ENCODE assay signal across 24 cellular contexts in the genomic region with DNA sequence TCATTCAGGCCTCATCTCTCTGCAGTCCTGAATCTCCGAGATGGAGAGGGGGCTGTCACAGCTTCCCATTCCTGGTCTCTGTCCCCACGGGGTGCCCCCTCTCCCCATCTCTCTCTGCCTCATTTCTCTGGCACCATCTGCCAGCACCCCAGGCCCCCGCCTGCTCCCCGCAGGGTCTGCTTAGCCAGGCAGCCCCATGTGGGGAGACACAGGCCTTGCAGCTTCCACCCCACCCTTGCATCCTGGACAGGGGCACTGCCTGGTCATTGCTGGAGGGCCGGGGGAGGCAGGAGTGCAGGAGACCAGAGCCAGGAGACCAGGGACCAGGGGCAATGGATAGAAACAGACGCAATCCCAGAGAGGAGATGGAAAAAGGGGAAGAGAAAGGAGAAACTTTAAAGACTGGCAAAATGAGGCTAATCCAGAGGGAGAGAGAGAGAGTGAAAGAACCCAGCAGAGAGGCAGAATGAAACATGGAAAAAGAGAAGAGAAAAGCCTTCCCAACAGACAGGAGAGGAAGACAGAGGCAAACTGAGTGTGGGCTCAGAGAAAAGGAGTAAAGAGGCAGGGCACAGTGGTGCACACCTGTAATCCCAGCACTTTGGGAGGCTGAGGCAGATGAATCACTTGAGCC. TPM values are rescaled to one million over a fixed set of nuclear protein-coding genes. Genes with fewer than 3 reads are reported as not detected.
A peak's percentile ranks its signal among the peaks of the same experiment; 100 is the strongest.
DNase-seq lines count a peak whose midpoint lies in the region; ATAC-seq, FAIRE-seq and TF ChIP-seq lines count a peak whose summit lies in the region.
"Had no signal": no experiment of that assay in that cellular context is flagged by ENCODE, and none has a peak within 500 bp of the region (broad histone marks: within the 10 kb centered on the region; RNA-seq: fewer than 3 reads in every experiment).

No MANE protein-coding gene starts in this region.

- no peak overlapping the region for H3K23ac ChIP-seq in H1 (ENCODE audit: insufficient read length)

- POLR2A ChIA-PET in Panc1 (lab: Charles Lee), result no interaction called here
- POLR2A ChIA-PET in H1 (lab: Charles Lee; ENCODE audit: partially characterized antibody), result interaction anchor here (1.1 kb wide), 2 partner anchors 10 to 20 kb away, joined by 3 to 4 read pairs; partner anchors contain the start of gene EML2

- no peaks in the 10 kb centered on the region for H3K4me1 ChIP-seq in Panc1 (ENCODE audit: control insufficient read depth, insufficient read depth, low read length)
- peaks cover 0 to 4% (median 2%) of the 10 kb centered on the region in 4 experiments; a peak in 2 of 7 replicates for H3K4me1 ChIP-seq in H1 (replicated peaks in 1 of 4; ENCODE audit: control insufficient read depth in 3 of 4, insufficient read depth in 4 of 4, low read length in 3 of 4)

- DNase-seq in NCI-H82 (lab: John Stamatoyannopoulos, UW), result peak; percentile 25
- no peak for DNase-seq in NCI-H82 treated with DMSO at 0.1 percent for 48 hours (lab: John Stamatoyannopoulos, UW; ENCODE audit: unreplicated experiment)
- DNase-seq in Panc1 (ENCODE audit: low read depth, low spot score), result no peak
- no peak for DNase-seq in H1 (ENCODE audit: low read depth in 1 of 2, low spot score in 2 of 2)
- DNase-seq in progenitor cell of endocrine pancreas (ENCODE audit: low spot score, unreplicated experiment), result no peak
- no peak for DNase-seq in NCI-H2227 (lab: John Stamatoyannopoulos, UW; ENCODE audit: unreplicated experiment)
- no peak for DNase-seq in stimulated activated naive B cell treated with anti-CD40 and anti-IgM and Interleukin-4, amounts not matched to agents 10 μg/mL and 1 μg/mL and 100 μg/mL, for 72 hours
- DNase-seq: CD8-positive, alpha-beta T cell; DMS79 treated with DMSO at 0.1 percent for 48 hours; GM23248; NCI-H1048; NCI-H1694; NCI-H2107; NCI-H345; NCI-H526 treated with DMSO at 0.1 percent for 48 hours; OCI-M1; RPMI8226 had no signal

- ATAC-seq in Panc1, result 0 out of 2 replicates have a peak, but pooled peaks have one; percentile 45
- no peak for ATAC-seq in HG03175 (IDR thresholded peaks at IDR 0.05; ENCODE audit: unreplicated experiment)
- no peak for ATAC-seq in stimulated activated naive B cell treated with anti-CD40 and anti-IgM and Interleukin-4, amounts not matched to agents 10 μg/mL and 1 μg/mL and 100 μg/mL, for 72 hours (replicated peaks)
- ATAC-seq: CD8-positive, alpha-beta T cell had no signal

- no peak overlapping the region for H3K4me2 ChIP-seq in H1 (ENCODE audit: insufficient read depth in 1 of 2, low read depth in 2 of 2, low read length in 2 of 2)
- H3K4me2 ChIP-seq: BLaER1 had no signal

- H3K23me2 ChIP-seq in H1 (ENCODE audit: low read depth, low read length), result no peaks in the 10 kb centered on the region

- H3K27ac Mint-ChIP-seq in progenitor cell of endocrine pancreas, result peak overlapping the region; percentile 62
- H3K27ac Mint-ChIP-seq in stimulated activated naive B cell treated with anti-CD40 and anti-IgM and Interleukin-4, amounts not matched to agents 10 μg/mL and 1 μg/mL and 100 μg/mL, for 72 hours, result no peak overlapping the region
- H3K27ac Mint-ChIP-seq: CD8-positive, alpha-beta T cell had no signal

- no peaks in the 10 kb centered on the region for H3K27me3 Mint-ChIP-seq in progenitor cell of endocrine pancreas
- H3K27me3 Mint-ChIP-seq in stimulated activated naive B cell treated with anti-CD40 and anti-IgM and Interleukin-4, amounts not matched to agents 10 μg/mL and 1 μg/mL and 100 μg/mL, for 72 hours, result peaks cover 27 to 34% of the 10 kb centered on the region in 2 donors

- TF ChIP-seq CTCF in Panc1 (IDR thresholded peaks at IDR 0.05) (no peak), H1 (IDR thresholded peaks at IDR 0.05; ENCODE audit: control extremely low read depth in 1 of 3, insufficient read depth in 1 of 3, low read depth in 1 of 3, low read length in 3 of 3) (no peak), progenitor cell of endocrine pancreas (IDR thresholded peaks at IDR 0.05; ENCODE audit: unreplicated experiment) (no peak)

- H4K5ac ChIP-seq in H1 (ENCODE audit: insufficient read length, low read depth, low read length), result no peak overlapping the region

- no peak for FAIRE-seq in H1 (lab: Jason Lieb, UNC)
- FAIRE-seq: G401.6, GM12891, GM18507 had no signal

- H3K27ac ChIP-seq in Panc1 (ENCODE audit: low read length) (no peak overlapping the region), H1 (ENCODE audit: low read depth, low read length) (no peak overlapping the region)
- H3K27ac ChIP-seq: 22Rv1, BLaER1, GM23248 had no signal

- no peaks in the 10 kb centered on the region for H3K79me2 ChIP-seq in H1 (ENCODE audit: control insufficient read depth in 1 of 2, insufficient read depth in 2 of 2, low read length in 2 of 2)

- intact Hi-C loops in Panc1 (cut with micrococcal nuclease; ENCODE audit: unreplicated experiment), result no loop called here

- CTCF ChIA-PET in Panc1 (lab: Charles Lee) (no interaction called here), H1 (lab: Charles Lee; ENCODE audit: partially characterized antibody) (interaction anchor here (0.6 to 1.0 kb wide), 2 partner anchors 23 to 242 kb away, joined by 3 read pairs; no protein-coding TSS in a partner anchor)

- H3K36me3 Mint-ChIP-seq in progenitor cell of endocrine pancreas (ENCODE audit: insufficient read depth), result no peaks in the 10 kb centered on the region
- H3K36me3 Mint-ChIP-seq in stimulated activated naive B cell treated with anti-CD40 and anti-IgM and Interleukin-4, amounts not matched to agents 10 μg/mL and 1 μg/mL and 100 μg/mL, for 72 hours, result no peaks in the 10 kb centered on the region
- H3K36me3 Mint-ChIP-seq: CD8-positive, alpha-beta T cell had no signal

- H3K4ac ChIP-seq in H1 (replicated peaks; ENCODE audit: insufficient read length, low read depth, low read length), result no peak overlapping the region

- TF ChIP-seq POLR2A in H1 (IDR thresholded peaks at IDR 0.05; ENCODE audit: control extremely low read depth in 1 of 2, low read depth in 2 of 2, low read length in 2 of 2), result no peak

- no peaks in the 10 kb centered on the region for H4K20me1 ChIP-seq in H1 (replicated peaks in 1 of 2; ENCODE audit: control insufficient read depth in 1 of 2, insufficient read depth in 2 of 2, low read length in 2 of 2)
- H4K20me1 ChIP-seq: BLaER1 had no signal

- H3K9me3 ChIP-seq in Panc1 (ENCODE audit: control insufficient read depth, insufficient read depth, low read depth, low read length) (no peaks in the 10 kb centered on the region), H1 (ENCODE audit: insufficient read depth in 2 of 2, low read depth in 1 of 2, low read length in 1 of 2) (no peaks in the 10 kb centered on the region)
- H3K9me3 ChIP-seq: BLaER1 had no signal

- peaks cover 11% of the 10 kb centered on the region for H3K4me1 Mint-ChIP-seq in progenitor cell of endocrine pancreas (ENCODE audit: low read depth)
- no peaks in the 10 kb centered on the region for H3K4me1 Mint-ChIP-seq in stimulated activated naive B cell treated with anti-CD40 and anti-IgM and Interleukin-4, amounts not matched to agents 10 μg/mL and 1 μg/mL and 100 μg/mL, for 72 hours

- TF ChIP-seq RAD21 in H1 (IDR thresholded peaks at IDR 0.05 in 1 of 2, conservative IDR thresholded peaks at IDR 0.05 in 1 of 2; ENCODE audit: low read depth in 2 of 2, low read length in 2 of 2), result no peak

- no peaks in the 10 kb centered on the region for H3K9me3 Mint-ChIP-seq in progenitor cell of endocrine pancreas (ENCODE audit: low read depth)
- no peaks in the 10 kb centered on the region for H3K9me3 Mint-ChIP-seq in stimulated activated naive B cell treated with anti-CD40 and anti-IgM and Interleukin-4, amounts not matched to agents 10 μg/mL and 1 μg/mL and 100 μg/mL, for 72 hours
- H3K9me3 Mint-ChIP-seq: CD8-positive, alpha-beta T cell had no signal

- no peak overlapping the region for H3K14ac ChIP-seq in H1 (ENCODE audit: insufficient read length)

- H2BK12ac ChIP-seq in H1 (ENCODE audit: low read depth, low read length), result no peak overlapping the region

- WGBS in H1 (ENCODE audit: extremely low coverage in 1 of 2, insufficient coverage in 1 of 2, insufficient read length in 1 of 2, insufficient replicate concordance in 2 of 2, low coverage in 1 of 2, low lambda C conversion rate in 2 of 2, missing lambda C conversion rate in 1 of 2), 2 experiments, result 85% methylated on average over 6 of the region's 6 CpGs; no CpG with 5 or more reads in 1 of the 2 experiments

- no peak overlapping the region; the same call in 1 of the 2 replicates for H4K8ac ChIP-seq in H1 (ENCODE audit: extremely low read depth, insufficient read depth, low read length)

- no peak overlapping the region for H2BK20ac ChIP-seq in H1 (ENCODE audit: low read length)

- in situ Hi-C loops in Panc1 (cut with HindIII; ENCODE audit: low pct_unique_long_range_greater_than_20kb, low sequenced_read_pairs), result no loop called here

- no peak overlapping the region for H2AK5ac ChIP-seq in H1 (ENCODE audit: low read depth, low read length)

- no peak overlapping the region for H2BK120ac ChIP-seq in H1 (replicated peaks; ENCODE audit: low read depth, low read length)

- H2BK15ac ChIP-seq in H1 (ENCODE audit: low read length), result 0 out of 2 replicates have a peak overlapping the region, but pooled peaks have one; percentile 29

- H3K79me1 ChIP-seq in H1 (ENCODE audit: low read depth, low read length), result no peaks in the 10 kb centered on the region

- no peak overlapping the region for H3K56ac ChIP-seq in H1 (replicated peaks; ENCODE audit: insufficient read length, low read depth, low read length)

- no peak overlapping the region for H2BK5ac ChIP-seq in H1 (ENCODE audit: low read depth, low read length)

- H3K4me3 Mint-ChIP-seq in progenitor cell of endocrine pancreas (ENCODE audit: low read depth), result no peak overlapping the region
- H3K4me3 Mint-ChIP-seq in stimulated activated naive B cell treated with anti-CD40 and anti-IgM and Interleukin-4, amounts not matched to agents 10 μg/mL and 1 μg/mL and 100 μg/mL, for 72 hours, result no peak overlapping the region
- H3K4me3 Mint-ChIP-seq: CD8-positive, alpha-beta T cell had no signal

- H4K91ac ChIP-seq in H1 (replicated peaks; ENCODE audit: insufficient read length, low read length), result no peak overlapping the region

- no peak for TF ChIP-seq EP300 in H1 (IDR thresholded peaks at IDR 0.05; ENCODE audit: borderline replicate concordance in 1 of 2, low read depth in 2 of 2, low read length in 2 of 2)

- no peak overlapping the region for H2AFZ ChIP-seq in H1 (ENCODE audit: low read length)
- H2AFZ ChIP-seq: GM23248 had no signal

- H3K27me3 ChIP-seq in Panc1 (ENCODE audit: control insufficient read depth, insufficient read depth, low read length) (no peaks in the 10 kb centered on the region), H1 (replicated peaks in 1 of 4; ENCODE audit: control insufficient read depth in 3 of 4, extremely low read depth in 1 of 4, insufficient read depth in 3 of 4, low read length in 3 of 4) (no peaks in the 10 kb centered on the region)
- H3K27me3 ChIP-seq: BLaER1 had no signal

- no peak overlapping the region for H3K9ac ChIP-seq in H1 (replicated peaks in 1 of 4; ENCODE audit: extremely low read depth in 1 of 4, low read depth in 3 of 4, low read length in 3 of 4)
- H3K9ac ChIP-seq: BLaER1, GM23248 had no signal

- H3K4me3 ChIP-seq in Panc1 (ENCODE audit: low read depth in 2 of 2, low read length in 2 of 2), result no peak overlapping the region
- no peak overlapping the region for H3K4me3 ChIP-seq in H1 (ENCODE audit: extremely low read depth in 1 of 4, insufficient read depth in 2 of 4, low read depth in 3 of 4, low read length in 4 of 4)
- H3K4me3 ChIP-seq: BLaER1, GM23248 had no signal

- no peak overlapping the region for H3K18ac ChIP-seq in H1 (ENCODE audit: extremely low read depth, low read length)

- no TSS peak for BruUV-seq in Panc1 (replicated peaks; lab: Mats Ljungman, UMichigan)

- H3K36me3 ChIP-seq in Panc1 (ENCODE audit: control insufficient read depth, insufficient read depth, low read length) (no peaks in the 10 kb centered on the region), H1 (ENCODE audit: control insufficient read depth in 2 of 4, insufficient read depth in 4 of 4, low read length in 3 of 4) (no peaks in the 10 kb centered on the region)
- H3K36me3 ChIP-seq: BLaER1 had no signal

RNA-seq across cellular contexts. Expression of gene GIPR, which starts 8.8 kb away (rescaled TPM):
- total RNA-seq in Panc1 (2021; ENCODE audit: unreplicated experiment), result 2.0 TPM
- 1.9 TPM for polyA plus RNA-seq in Panc1 (2012; ENCODE audit: insufficient read length)
- total RNA-seq in H1 (2021; fragmentation: NEBNext Ultra II Directional; extraction: Animal tissue kit (Norgen Biotek cat#: 25700)), result 0.54 and 1.3 TPM in 2 replicates
- polyA plus RNA-seq in H1 (2011; rRNA removed), result 0.42 and 1.0 TPM in 2 replicates
- polyA plus RNA-seq in H1 (2011; cell fraction: cytosol; rRNA removed), result 1.0 TPM
- 4.3 TPM for polyA plus RNA-seq in H1 (2011; cell fraction: nucleus; rRNA removed)
- 0.80 to 1.7 TPM (median 1.1 TPM) in 4 replicates for polyA plus RNA-seq in H1 (2012, experiment 1 of 2)
- polyA plus RNA-seq in H1 (2012, experiment 2 of 2), result 0.50 TPM
- 0.57 TPM for polyA plus RNA-seq in H1 (2013, experiment 1 of 2)
- 0.74 TPM for polyA plus RNA-seq in H1 (2013, experiment 2 of 2)
- polyA minus RNA-seq in H1 (2011; rRNA and poly(A)+ RNA removed), result 0.46 and 1.5 TPM in 2 replicates
- not detected for polyA minus RNA-seq in H1 (2011; cell fraction: cytosol; rRNA and poly(A)+ RNA removed)
- polyA minus RNA-seq in H1 (2011; cell fraction: nucleus; rRNA and poly(A)+ RNA removed), result 1.9 TPM
- 26.4 and 27.2 TPM in 2 replicates for total RNA-seq in progenitor cell of endocrine pancreas
- total RNA-seq: GM23248, MCF 10A had no signal
- polyA plus RNA-seq: GM23248 had no signal

RNA-seq across cellular contexts. Expression of gene EML2, which starts 20.0 kb away (rescaled TPM):
- total RNA-seq in Panc1 (2021; ENCODE audit: unreplicated experiment) (32.7 TPM), progenitor cell of endocrine pancreas (28.6 and 29.8 TPM in 2 replicates)
- polyA plus RNA-seq in Panc1 (2012; ENCODE audit: insufficient read length), result 30.7 TPM
- total RNA-seq in H1 (2021; fragmentation: NEBNext Ultra II Directional; extraction: Animal tissue kit (Norgen Biotek cat#: 25700)), result 28.1 and 28.8 TPM in 2 replicates
- 29.4 and 45.4 TPM in 2 replicates for polyA plus RNA-seq in H1 (2011; rRNA removed)
- polyA plus RNA-seq in H1 (2011; cell fraction: cytosol; rRNA removed), result 41.5 TPM
- 135 TPM for polyA plus RNA-seq in H1 (2011; cell fraction: nucleus; rRNA removed)
- polyA plus RNA-seq in H1 (2012, experiment 1 of 2), result 36.7 to 46.1 TPM (median 43.1 TPM) in 4 replicates
- 23.6 TPM for polyA plus RNA-seq in H1 (2012, experiment 2 of 2)
- polyA plus RNA-seq in H1 (2013, experiment 1 of 2), result 14.5 TPM
- 13.1 TPM for polyA plus RNA-seq in H1 (2013, experiment 2 of 2)
- polyA minus RNA-seq in H1 (2011; rRNA and poly(A)+ RNA removed), result 31.1 and 51.6 TPM in 2 replicates
- polyA minus RNA-seq in H1 (2011; cell fraction: cytosol; rRNA and poly(A)+ RNA removed), result 33.6 TPM
- 36.1 TPM for polyA minus RNA-seq in H1 (2011; cell fraction: nucleus; rRNA and poly(A)+ RNA removed)

RNA-seq across cellular contexts. Expression of gene SNRPD2, which starts 32.5 kb away (rescaled TPM):
- total RNA-seq in Panc1 (2021; ENCODE audit: unreplicated experiment) (496 TPM), progenitor cell of endocrine pancreas (401 and 414 TPM in 2 replicates)
- polyA plus RNA-seq in Panc1 (2012; ENCODE audit: insufficient read length), result 674 TPM
- total RNA-seq in H1 (2021; fragmentation: NEBNext Ultra II Directional; extraction: Animal tissue kit (Norgen Biotek cat#: 25700)), result 759 and 761 TPM in 2 replicates
- 493 and 645 TPM in 2 replicates for polyA plus RNA-seq in H1 (2011; rRNA removed)
- polyA plus RNA-seq in H1 (2011; cell fraction: cytosol; rRNA removed), result 908 TPM
- 511 TPM for polyA plus RNA-seq in H1 (2011; cell fraction: nucleus; rRNA removed)
- 587 to 956 TPM (median 875 TPM) in 4 replicates for polyA plus RNA-seq in H1 (2012, experiment 1 of 2)
- 702 TPM for polyA plus RNA-seq in H1 (2012, experiment 2 of 2)
- polyA plus RNA-seq in H1 (2013, experiment 1 of 2), result 2,416 TPM
- 2,457 TPM for polyA plus RNA-seq in H1 (2013, experiment 2 of 2)
- polyA minus RNA-seq in H1 (2011; rRNA and poly(A)+ RNA removed), result 127 and 148 TPM in 2 replicates
- 123 TPM for polyA minus RNA-seq in H1 (2011; cell fraction: cytosol; rRNA and poly(A)+ RNA removed)
- polyA minus RNA-seq in H1 (2011; cell fraction: nucleus; rRNA and poly(A)+ RNA removed), result 192 TPM

RNA-seq across cellular contexts. Expression of gene QPCTL, which starts 33.3 kb away (rescaled TPM):
- total RNA-seq in Panc1 (2021; ENCODE audit: unreplicated experiment), result 19.4 TPM
- 20.4 TPM for polyA plus RNA-seq in Panc1 (2012; ENCODE audit: insufficient read length)
- total RNA-seq in H1 (2021; fragmentation: NEBNext Ultra II Directional; extraction: Animal tissue kit (Norgen Biotek cat#: 25700)), result 25.2 and 27.1 TPM in 2 replicates
- 35.3 and 49.3 TPM in 2 replicates for polyA plus RNA-seq in H1 (2011; rRNA removed)
- 25.1 TPM for polyA plus RNA-seq in H1 (2011; cell fraction: cytosol; rRNA removed)
- polyA plus RNA-seq in H1 (2011; cell fraction: nucleus; rRNA removed), result 66.5 TPM
- polyA plus RNA-seq in H1 (2012, experiment 1 of 2), result 24.3 to 29.8 TPM (median 24.9 TPM) in 4 replicates
- 36.1 TPM for polyA plus RNA-seq in H1 (2012, experiment 2 of 2)
- 26.5 TPM for polyA plus RNA-seq in H1 (2013, experiment 1 of 2)
- 27.2 TPM for polyA plus RNA-seq in H1 (2013, experiment 2 of 2)
- polyA minus RNA-seq in H1 (2011; rRNA and poly(A)+ RNA removed), result 15.5 and 21.6 TPM in 2 replicates
- 13.3 TPM for polyA minus RNA-seq in H1 (2011; cell fraction: cytosol; rRNA and poly(A)+ RNA removed)
- polyA minus RNA-seq in H1 (2011; cell fraction: nucleus; rRNA and poly(A)+ RNA removed), result 17.3 TPM
- total RNA-seq in progenitor cell of endocrine pancreas, result 9.0 and 10.8 TPM in 2 replicates

RNA-seq across cellular contexts. Expression of gene GPR4, which starts 57.2 kb away (rescaled TPM):
- total RNA-seq in Panc1 (2021; ENCODE audit: unreplicated experiment), result 0.23 TPM
- not detected for polyA plus RNA-seq in Panc1 (2012; ENCODE audit: insufficient read length)
- total RNA-seq in H1 (2021; fragmentation: NEBNext Ultra II Directional; extraction: Animal tissue kit (Norgen Biotek cat#: 25700)), result 0.19 TPM in 1 of 2 replicates, not detected in the other
- 0.39 and 0.41 TPM in 2 replicates for polyA plus RNA-seq in H1 (2011; rRNA removed)
- polyA plus RNA-seq in H1 (2011; cell fraction: cytosol; rRNA removed), result 0.16 TPM
- 0.20 TPM for polyA plus RNA-seq in H1 (2011; cell fraction: nucleus; rRNA removed)
- polyA plus RNA-seq in H1 (2012, experiment 1 of 2), result 0.13 to 0.51 TPM (median 0.21 TPM) in 4 replicates
- 0.29 TPM for polyA plus RNA-seq in H1 (2012, experiment 2 of 2)
- polyA plus RNA-seq in H1 (2013, experiment 1 of 2), result 0.20 TPM
- 0.13 TPM for polyA plus RNA-seq in H1 (2013, experiment 2 of 2)
- 0.06 TPM in 1 of 2 replicates, not detected in the other for polyA minus RNA-seq in H1 (2011; rRNA and poly(A)+ RNA removed)
- polyA minus RNA-seq in H1 (2011; cell fraction: cytosol; rRNA and poly(A)+ RNA removed), result not detected
- polyA minus RNA-seq in H1 (2011; cell fraction: nucleus; rRNA and poly(A)+ RNA removed), result not detected
- total RNA-seq in progenitor cell of endocrine pancreas, result not detected in 2 replicates
- total RNA-seq: CD8-positive, alpha-beta T cell; MCF 10A had no signal
